Comparison of ENCODE assay signal across 8 cellular contexts in the genomic region with DNA sequence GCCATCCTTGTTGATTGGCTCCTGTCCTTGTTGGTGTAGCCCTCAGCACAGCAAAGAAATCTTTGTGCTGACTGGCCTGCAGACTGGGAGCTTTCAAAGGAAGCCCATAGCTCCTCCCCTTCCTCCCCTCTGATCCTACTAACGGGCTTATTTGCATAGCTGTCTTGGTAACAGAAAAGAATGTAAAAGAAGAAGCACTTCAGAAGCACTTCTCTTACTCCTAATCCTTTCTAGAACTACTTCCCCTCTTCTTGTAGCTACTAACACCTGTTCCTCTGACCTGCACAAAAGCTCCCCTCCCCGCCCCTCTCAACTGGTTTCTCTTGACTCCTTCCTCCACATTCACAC. TPM values are rescaled to one million over a fixed set of nuclear protein-coding genes. Genes with fewer than 3 reads are reported as not detected.
DNase-seq lines count a peak whose midpoint lies in the region; ATAC-seq and TF ChIP-seq lines count a peak whose summit lies in the region.

No MANE protein-coding gene starts in this region.

- TF ChIP-seq CTCF in CD4-positive, alpha-beta T cell (IDR thresholded peaks at IDR 0.05), result no peak
- TF ChIP-seq CTCF in OCI-LY7 (conservative IDR thresholded peaks at IDR 0.05; ENCODE audit: low read length), result no peak
- TF ChIP-seq CTCF in fibroblast of pulmonary artery (IDR thresholded peaks at IDR 0.05; ENCODE audit: low read length, missing control alignments), result no peak

- no TSS peak for BruUV-seq in OCI-LY7 (replicated peaks; lab: Mats Ljungman, UMichigan)

- no peaks in the 10 kb centered on the region for H3K27me3 Mint-ChIP-seq in CD4-positive, alpha-beta T cell

- H3K27ac ChIP-seq in CD4-positive, alpha-beta T cell (ENCODE audit: low read depth, low read length), result peak overlapping the region; percentile 32
- peak overlapping the region; percentile 64 for H3K27ac ChIP-seq in OCI-LY7 (ENCODE audit: low read depth, low read length, poor library complexity, severe bottlenecking)
- peak overlapping the region; percentile 33 for H3K27ac ChIP-seq in substantia nigra (ENCODE audit: low read depth, low read length, poor library complexity, severe bottlenecking)

- H3K36me3 ChIP-seq in OCI-LY7 (ENCODE audit: insufficient read depth, low read length), result no peaks in the 10 kb centered on the region

- ATAC-seq in CD4-positive, alpha-beta T cell (ENCODE audit: poor library complexity), result peak; percentile 92
- peak; percentile 99 for ATAC-seq in HG03066 (IDR thresholded peaks at IDR 0.05; ENCODE audit: low read depth, unreplicated experiment)

- DNase-seq in CD4-positive, alpha-beta T cell, result peak in 2 of 10 experiments; percentile 17 to 27
- peak; percentile 95 for DNase-seq in OCI-LY7 (ENCODE audit: low spot score)
- peak; percentile 27 for DNase-seq in fibroblast of pulmonary artery (ENCODE audit: low read depth)
- DNase-seq in substantia nigra (lab: John Stamatoyannopoulos, UW), result peak in 13 of 49 donors; percentile 4 to 50 (median 18)
- no peak for DNase-seq in DMS53 (lab: John Stamatoyannopoulos, UW)
- no peak for DNase-seq in NCI-H128 (lab: John Stamatoyannopoulos, UW; ENCODE audit: unreplicated experiment)

- peak; percentile 72 for TF ChIP-seq POLR2A in GM18951 (IDR thresholded peaks at IDR 0.05; ENCODE audit: extremely low read depth, insufficient read depth, insufficient read length)

- intact Hi-C loops in CD4-positive, alpha-beta T cell (cut with DNase I, micrococcal nuclease), result loop anchor here in 1 of 2 experiments (1.0 kb wide), 1 partner anchor 14 kb away; a partner anchor contains a TSS
- intact Hi-C loops in OCI-LY7 (cut with micrococcal nuclease; ENCODE audit: unreplicated experiment), result loop anchor here (1.0 to 5.0 kb wide), 2 partner anchors 14 to 197 kb away; a partner anchor contains a TSS

- no peaks in the 10 kb centered on the region for H3K9me2 ChIP-seq in OCI-LY7 (ENCODE audit: insufficient read depth, low read length)

- in situ Hi-C loops in GM18951 (cut with MboI; ENCODE audit: low sequenced_read_pairs, unreplicated experiment), result no loop called here

- H3K27ac Mint-ChIP-seq in CD4-positive, alpha-beta T cell, result peak overlapping the region; percentile 83

- POLR2A ChIA-PET in CD4-positive, alpha-beta T cell (lab: Charles Lee), result interaction anchor here (1.0 to 1.5 kb wide), 2 partner anchors 12 to 16 kb away, joined by 4 to 14 read pairs; no protein-coding TSS in a partner anchor
- POLR2A ChIA-PET in OCI-LY7 (lab: Charles Lee), result interaction anchor here (0.7 to 2.4 kb wide), 9 partner anchors 10 to 403 kb away, joined by 3 to 12 read pairs (median 3); a partner anchor contains a TSS

- no peaks in the 10 kb centered on the region for H3K9me3 ChIP-seq in CD4-positive, alpha-beta T cell (ENCODE audit: control insufficient read depth, low read length)
- H3K9me3 ChIP-seq in OCI-LY7 (ENCODE audit: low read length), result no peaks in the 10 kb centered on the region

- peak overlapping the region; percentile 87 for H3K4me2 ChIP-seq in OCI-LY7 (ENCODE audit: low read length)

- H3K27me3 ChIP-seq in CD4-positive, alpha-beta T cell (ENCODE audit: control insufficient read depth, insufficient read depth, low read length), result no peaks in the 10 kb centered on the region

- peak overlapping the region; percentile 73 for H3K4me3 Mint-ChIP-seq in CD4-positive, alpha-beta T cell

- no peaks in the 10 kb centered on the region for H3K36me3 Mint-ChIP-seq in CD4-positive, alpha-beta T cell (ENCODE audit: low read depth)

- no peaks in the 10 kb centered on the region for H3K9me3 Mint-ChIP-seq in CD4-positive, alpha-beta T cell

- H3K4me1 Mint-ChIP-seq in CD4-positive, alpha-beta T cell (ENCODE audit: low read depth), result peaks cover 33% of the 10 kb centered on the region

- H4K20me1 ChIP-seq in OCI-LY7 (ENCODE audit: insufficient read depth, low read length), result no peaks in the 10 kb centered on the region

- no peaks in the 10 kb centered on the region for H3K79me2 ChIP-seq in OCI-LY7 (ENCODE audit: insufficient read depth, low read depth, low read length)

- CTCF ChIA-PET in CD4-positive, alpha-beta T cell (lab: Charles Lee), result no interaction called here
- CTCF ChIA-PET in OCI-LY7 (lab: Charles Lee; ENCODE audit: unreplicated experiment), result interaction anchor here (0.5 to 1.1 kb wide), 2 partner anchors 11 to 195 kb away, joined by 4 to 9 read pairs; no protein-coding TSS in a partner anchor

- H3K4me1 ChIP-seq in OCI-LY7 (ENCODE audit: insufficient read depth, low read length, poor library complexity, severe bottlenecking), result peaks cover 34% of the 10 kb centered on the region

- peak overlapping the region; percentile 59 for H3K4me3 ChIP-seq in OCI-LY7 (ENCODE audit: low read depth, low read length, poor library complexity, severe bottlenecking)
- H3K4me3 ChIP-seq in fibroblast of pulmonary artery (replicated peaks; ENCODE audit: low read depth, low read length), result no peak overlapping the region

- peak overlapping the region; percentile 77 for H2AFZ ChIP-seq in OCI-LY7 (ENCODE audit: low read length)

RNA-seq across cellular contexts. Expression of a gene that starts 14.3 kb away (rescaled TPM):
- 1 to 10 TPM; 5.5 to 9.0 TPM for total RNA-seq in CD4-positive, alpha-beta T cell
- total RNA-seq in OCI-LY7 (2014; rRNA removed; shearing (Covaris generic)), result not detected in 2 replicates
- 9.6 TPM in 2 replicates for total RNA-seq in OCI-LY7 (2022)

Comparison
In these comparisons a context has a peak if more than half of its experiments do, and no peak if none do; other contexts are left out.
1. DNase-seq: peak in OCI-LY7 (single experiment) and fibroblast of pulmonary artery (single experiment); none in DMS53 (single experiment) and NCI-H128 (single experiment).
2. Peak in every context shown above with its lines, with median percentiles within 50 percentile points of each other: H3K27ac ChIP-seq.